In genomic region chr11:11709447-11710239, GRCh38 we compare ENCODE assay signal across 25 cellular contexts.
"Had no signal": no experiment of that assay in that cellular context is flagged by ENCODE, and none has a peak within 500 bp of the region (broad histone marks: within the 10 kb centered on the region; RNA-seq: fewer than 3 reads in every experiment).

No MANE protein-coding gene starts in this region.

- H3K36me3 Mint-ChIP-seq: activated CD4-positive, alpha-beta memory T cell treated with anti-CD3 and anti-CD28 coated beads for 36 hours; mesothelial cell of epicardium; natural killer cell; type B pancreatic cell had no signal

- H3K27ac ChIP-seq: right atrium auricular region, spleen, thoracic aorta, vagina had no signal

- H3K9me3 Mint-ChIP-seq: activated B cell treated with CpG ODN at 0.5 μM for 24 hours; activated CD4-positive, alpha-beta memory T cell treated with anti-CD3 and anti-CD28 coated beads for 36 hours; activated naive CD8-positive, alpha-beta T cell treated with anti-CD3 and anti-CD28 coated beads, Interleukin-2, amount 50 U/mL, for 24 hours; activated T-cell treated with anti-CD3 and anti-CD28 coated beads, Interleukin-2, amount 50 U/mL, for 72 hours; dendritic cell treated with granulocyte-macrophage colony-stimulating factor and Interleukin-4, amounts not matched to agents 40 ng/mL and 50 ng/mL, for 4 days; mesothelial cell of epicardium; natural killer cell; T-helper 1 cell treated with Interleukin-12 subunit alpha and Interleukin-12 subunit beta and Interleukin-4 antibody, amounts not matched to agents 30 μg/mL and 1 μg/mL, for 36 hours; type B pancreatic cell had no signal

- H3K4me3 ChIP-seq: right atrium auricular region, spleen, thoracic aorta, vagina had no signal

- FAIRE-seq: endometrium, frontal cortex, islet of Langerhans had no signal

- H3K27me3 ChIP-seq: right atrium auricular region, vagina had no signal

- H3K4me3 Mint-ChIP-seq: activated B cell treated with CpG ODN at 0.5 μM for 24 hours; activated CD4-positive, alpha-beta memory T cell treated with anti-CD3 and anti-CD28 coated beads for 36 hours; activated naive CD8-positive, alpha-beta T cell treated with anti-CD3 and anti-CD28 coated beads, Interleukin-2, amount 50 U/mL, for 24 hours; activated T-cell treated with anti-CD3 and anti-CD28 coated beads, Interleukin-2, amount 50 U/mL, for 72 hours; dendritic cell treated with granulocyte-macrophage colony-stimulating factor and Interleukin-4, amounts not matched to agents 40 ng/mL and 50 ng/mL, for 4 days; mesothelial cell of epicardium; natural killer cell; T-helper 1 cell treated with Interleukin-12 subunit alpha and Interleukin-12 subunit beta and Interleukin-4 antibody, amounts not matched to agents 30 μg/mL and 1 μg/mL, for 36 hours; type B pancreatic cell had no signal

- H3K4me1 Mint-ChIP-seq: activated B cell treated with CpG ODN at 0.5 μM for 24 hours; activated naive CD8-positive, alpha-beta T cell treated with anti-CD3 and anti-CD28 coated beads, Interleukin-2, amount 50 U/mL, for 24 hours; mesothelial cell of epicardium had no signal

- H3K9me3 ChIP-seq: right atrium auricular region, spleen, thoracic aorta, vagina had no signal

- H3K4me1 ChIP-seq: right atrium auricular region, vagina had no signal

- ATAC-seq: activated naive CD8-positive, alpha-beta T cell treated with anti-CD3 and anti-CD28 coated beads, Interleukin-2, amount 50 U/mL, for 24 hours; activated T-cell treated with anti-CD3 and anti-CD28 coated beads, Interleukin-2, amount 50 U/mL, for 72 hours; left lobe of liver; natural killer cell had no signal

- DNase-seq: activated B cell treated with CpG ODN at 0.5 μM for 24 hours; activated CD4-positive, alpha-beta memory T cell treated with anti-CD3 and anti-CD28 coated beads for 36 hours; activated CD4-positive, alpha-beta T cell treated with anti-CD3 and anti-CD28 coated beads for 4 hours; activated effector memory CD4-positive, alpha-beta T cell treated with Interleukin-2 at 50 U/mL for 16 hours; activated naive CD4-positive, alpha-beta T cell treated with anti-CD3 and anti-CD28 coated beads, Interleukin-2, amount 50 U/mL, for 16 hours; activated naive CD8-positive, alpha-beta T cell treated with anti-CD3 and anti-CD28 coated beads, Interleukin-2, amount 50 U/mL, for 24 hours; activated T-cell treated with anti-CD3 and anti-CD28 coated beads, Interleukin-2, amount 50 U/mL, for 72 hours; effector CD4-positive, alpha-beta T cell; natural killer cell; spleen; stimulated activated CD4-positive, alpha-beta T cell treated with anti-CD3 and anti-CD28 coated beads, Interleukin-4, amount 100 ng/mL, for 1 hour; stimulated activated naive CD4-positive, alpha-beta T cell treated with Interleukin-2 at 50 U/mL for 16 hours; T1000 had no signal

- H3K36me3 ChIP-seq: right atrium auricular region, spleen, thoracic aorta, vagina had no signal

- H3K27ac Mint-ChIP-seq: activated B cell treated with CpG ODN at 0.5 μM for 24 hours; activated CD4-positive, alpha-beta memory T cell treated with anti-CD3 and anti-CD28 coated beads for 36 hours; activated naive CD8-positive, alpha-beta T cell treated with anti-CD3 and anti-CD28 coated beads, Interleukin-2, amount 50 U/mL, for 24 hours; activated T-cell treated with anti-CD3 and anti-CD28 coated beads, Interleukin-2, amount 50 U/mL, for 72 hours; dendritic cell treated with granulocyte-macrophage colony-stimulating factor and Interleukin-4, amounts not matched to agents 40 ng/mL and 50 ng/mL, for 4 days; mesothelial cell of epicardium; natural killer cell; progenitor cell of endocrine pancreas; T-helper 1 cell treated with Interleukin-12 subunit alpha and Interleukin-12 subunit beta and Interleukin-4 antibody, amounts not matched to agents 30 μg/mL and 1 μg/mL, for 36 hours; type B pancreatic cell had no signal
